Comparison of ENCODE assay signal across 23 cellular contexts in genomic region chr6:29796026-29796425, GRCh38. TPM values are rescaled to one million over a fixed set of nuclear protein-coding genes. Genes with fewer than 3 reads are reported as not detected.
A peak's percentile ranks its signal among the peaks of the same experiment; 100 is the strongest.
DNase-seq lines count a peak whose midpoint lies in the region; ATAC-seq, FAIRE-seq and TF ChIP-seq lines count a peak whose summit lies in the region.
"Had no signal": no experiment of that assay in that cellular context is flagged by ENCODE, and none has a peak within 500 bp of the region (broad histone marks: within the 10 kb centered on the region; RNA-seq: fewer than 3 reads in every experiment).

No MANE protein-coding gene starts in this region.

- no peak overlapping the region for H3K27ac ChIP-seq in K562 (ENCODE audit: extremely low read depth, low read depth, low read length)
- H3K27ac ChIP-seq: A549, GM23248 had no signal

- no peaks in the 10 kb centered on the region for H3K36me3 Mint-ChIP-seq in activated naive CD8-positive, alpha-beta T cell treated with anti-CD3 and anti-CD28 coated beads, Interleukin-2, amount 50 U/mL, for 24 hours (ENCODE audit: low read depth)

- no peak overlapping the region for H3K9ac ChIP-seq in K562 (ENCODE audit: insufficient read depth in 1 of 2, low read depth in 2 of 2, low read length in 2 of 2)
- H3K9ac ChIP-seq: GM23248 had no signal

- TF ChIP-seq CTCF in K562 (IDR thresholded peaks at IDR 0.05 in 2 of 3, conservative IDR thresholded peaks at IDR 0.05 in 1 of 3; ENCODE audit: insufficient read depth in 2 of 3, low read depth in 1 of 3, low read length in 3 of 3) = no peak

- WGBS in K562 (ENCODE audit: insufficient coverage, low coverage, missing lambda C conversion rate) = 3% methylated on average over 2 of the region's 2 CpGs

- H3K36me3 ChIP-seq in K562 (ENCODE audit: control insufficient read depth, insufficient read depth, low read length) = no peaks in the 10 kb centered on the region

- TF ChIP-seq RAD21 in K562 (CRISPR knock-in tag; conservative IDR thresholded peaks at IDR 0.05 in 1 of 2, IDR thresholded peaks at IDR 0.05 in 1 of 2) = no peak

- no peak for FAIRE-seq in K562 (lab: Jason Lieb, UNC)
- FAIRE-seq: A549, G401.6 had no signal

- ATAC-seq in K562 (no peak), GM18517 (IDR thresholded peaks at IDR 0.05; ENCODE audit: unreplicated experiment) (no peak), HG03139 (IDR thresholded peaks at IDR 0.05; ENCODE audit: unreplicated experiment) (no peak)
- ATAC-seq in activated naive CD8-positive, alpha-beta T cell treated with anti-CD3 and anti-CD28 coated beads, Interleukin-2, amount 50 U/mL, for 24 hours = no peak
- ATAC-seq: A549, GM12878, HCT116 had no signal

- no peak overlapping the region for H3K4me2 ChIP-seq in K562 (ENCODE audit: insufficient read depth, low read length)
- H3K4me2 ChIP-seq: A549 had no signal

- H3K27me3 ChIP-seq in K562 (ENCODE audit: control insufficient read depth in 2 of 2, insufficient read depth in 2 of 2, low read length in 2 of 2) = peaks cover 32 to 52% of the 10 kb centered on the region in 2 experiments

- H3K9me1 ChIP-seq in K562 (ENCODE audit: control insufficient read depth, insufficient read depth, low read length) = no peaks in the 10 kb centered on the region

- in situ Hi-C loops in K562 (cut with MboI) = no loop called here

- no peak for TF ChIP-seq EP300 in K562 (IDR thresholded peaks at IDR 0.05; ENCODE audit: low read length)

- CTCF ChIA-PET in K562 (lab: Yijun Ruan, JAX; ENCODE audit: low intra/inter-chr PET ratio) = no interaction called here

- no peak overlapping the region for H2AFZ ChIP-seq in K562 (ENCODE audit: low read depth, low read length)
- H2AFZ ChIP-seq: GM23248 had no signal

- no peak for TF ChIP-seq POLR2A in K562 (conservative IDR thresholded peaks at IDR 0.05)

- no peaks in the 10 kb centered on the region for H3K9me3 ChIP-seq in K562 (replicated peaks; ENCODE audit: control insufficient read depth, insufficient read depth, low read depth, low read length)
- H3K9me3 ChIP-seq: A549, Caco-2 had no signal

- H3K27ac Mint-ChIP-seq in activated naive CD8-positive, alpha-beta T cell treated with anti-CD3 and anti-CD28 coated beads, Interleukin-2, amount 50 U/mL, for 24 hours = no peak overlapping the region
- H3K27ac Mint-ChIP-seq: CD4-positive, alpha-beta memory T cell; H9 had no signal

- POLR2A ChIA-PET in K562 (lab: Yijun Ruan, JAX) = no interaction called here

- peaks cover 41% of the 10 kb centered on the region for H3K27me3 Mint-ChIP-seq in activated naive CD8-positive, alpha-beta T cell treated with anti-CD3 and anti-CD28 coated beads, Interleukin-2, amount 50 U/mL, for 24 hours

- H3K4me3 ChIP-seq in K562 = no peak overlapping the region
- H3K4me3 ChIP-seq: A549, GM12878, GM23248 had no signal

- DNase-seq in COLO829 (ENCODE audit: low spot score) (peak; percentile 38), K562 (ENCODE audit: extremely low read depth in 1 of 4, low spot score in 3 of 4) (no peak), foreskin melanocyte (peak; percentile 85), pons (ENCODE audit: low spot score) (peak; percentile 46), GM03348 (ENCODE audit: low spot score) (no peak)
- no peak for DNase-seq in activated naive CD8-positive, alpha-beta T cell treated with anti-CD3 and anti-CD28 coated beads, Interleukin-2, amount 50 U/mL, for 24 hours
- DNase-seq: 8988T; ACHN; C1 segment of cervical spinal cord; Caco-2; CD4-positive, alpha-beta memory T cell; DMS153; DND-41; GM23248; H9 had no signal

- H3K4me3 Mint-ChIP-seq in activated naive CD8-positive, alpha-beta T cell treated with anti-CD3 and anti-CD28 coated beads, Interleukin-2, amount 50 U/mL, for 24 hours = no peak overlapping the region
- H3K4me3 Mint-ChIP-seq: CD4-positive, alpha-beta memory T cell; H9 had no signal

- H4K20me1 ChIP-seq in K562 (replicated peaks; ENCODE audit: control insufficient read depth, insufficient read depth, low read length) = no peaks in the 10 kb centered on the region

- H3K79me2 ChIP-seq in K562 (ENCODE audit: control insufficient read depth, insufficient read depth, low read length) = no peaks in the 10 kb centered on the region

- H3K9me3 Mint-ChIP-seq in activated naive CD8-positive, alpha-beta T cell treated with anti-CD3 and anti-CD28 coated beads, Interleukin-2, amount 50 U/mL, for 24 hours = no peaks in the 10 kb centered on the region
- H3K9me3 Mint-ChIP-seq: CD4-positive, alpha-beta memory T cell; H9 had no signal

- H3K4me1 Mint-ChIP-seq in activated naive CD8-positive, alpha-beta T cell treated with anti-CD3 and anti-CD28 coated beads, Interleukin-2, amount 50 U/mL, for 24 hours = peaks cover 14% of the 10 kb centered on the region

- peaks cover 0 to 13% of the 10 kb centered on the region in 2 experiments; a peak in 2 of 5 replicates for H3K4me1 ChIP-seq in K562 (replicated peaks in 1 of 2; ENCODE audit: control insufficient read depth in 2 of 2, insufficient read depth in 2 of 2, low read length in 2 of 2)
- H3K4me1 ChIP-seq: A549 had no signal

- BruUV-seq in K562 (replicated peaks; lab: Mats Ljungman, UMichigan) = no TSS peak

- intact Hi-C loops in K562 (cut with micrococcal nuclease) = no loop called here

TF ChIP-seq in K562, 482 proteins besides CTCF, POLR2A, EP300 and RAD21:
- TF ChIP-seq ZFP91 (CRISPR knock-in tag; IDR thresholded peaks at IDR 0.05) (no peak), TFE3 (CRISPR knock-in tag; IDR thresholded peaks at IDR 0.05) (peak; percentile 63)

RNA-seq across cellular contexts. Expression of gene HLA-G, which starts 31.6 kb away (rescaled TPM):
- not detected in 2 replicates for total RNA-seq in K562 (2011; cell fraction: chromatin; rRNA removed; ENCODE audit: low replicate concordance)
- total RNA-seq in K562 (2011; cell fraction: nucleolus; rRNA removed) = not detected in 2 replicates
- not detected in 2 replicates for total RNA-seq in K562 (2011; cell fraction: nucleoplasm; rRNA removed)
- total RNA-seq in K562 (2014; rRNA removed) = not detected in 2 replicates
- not detected in 2 replicates for total RNA-seq in K562 (2014; rRNA removed; fragmentation: Illumina TruSeq; extraction: Trizol)
- total RNA-seq in K562 (2015; rRNA removed; fragmentation: Illumina TruSeq; extraction: Trizol) = not detected in 2 replicates
- total RNA-seq in K562 (2021) = not detected in 2 replicates
- polyA plus RNA-seq in K562 (2011; rRNA removed) = not detected in 2 replicates
- polyA plus RNA-seq in K562 (2011; cell fraction: cytosol; rRNA removed) = not detected in 2 replicates
- not detected in 2 replicates for polyA plus RNA-seq in K562 (2011; cell fraction: nucleus; rRNA removed)
- polyA plus RNA-seq in K562 (2012) = not detected in 2 replicates
- not detected in 2 replicates for polyA plus RNA-seq in K562 (2014; fragmentation: Illumina TruSeq; extraction: Trizol)
- not detected for polyA plus RNA-seq in K562 (2014; fragmentation: Nextera tagmentation; extraction: Ambion mirVana)
- 0.13 TPM in 1 of 2 replicates, not detected in the other for polyA plus RNA-seq in K562 (2014; rRNA removed)
- not detected in 2 replicates for polyA minus RNA-seq in K562 (2011; rRNA and poly(A)+ RNA removed)
- not detected in 2 replicates for polyA minus RNA-seq in K562 (2011; cell fraction: cytosol; rRNA and poly(A)+ RNA removed)
- not detected in 2 replicates for polyA minus RNA-seq in K562 (2011; cell fraction: nucleus; rRNA and poly(A)+ RNA removed)
- total RNA-seq: Caco-2, GM23248, H4 had no signal
- polyA plus RNA-seq: BJ had no signal

Comparison
In these comparisons a context has a peak if more than half of its experiments do, and no peak if none do; other contexts are left out.
1. DNase-seq: peak in COLO829 (single experiment), foreskin melanocyte (single experiment) and pons (single experiment); none in K562 (0 of 4), activated naive CD8-positive, alpha-beta T cell treated with anti-CD3 and anti-CD28 coated beads, Interleukin-2, amount 50 U/mL, for 24 hours (single experiment) and GM03348 (single experiment).